Comparison of ENCODE assay signal across 8 cellular contexts in the genomic region with DNA sequence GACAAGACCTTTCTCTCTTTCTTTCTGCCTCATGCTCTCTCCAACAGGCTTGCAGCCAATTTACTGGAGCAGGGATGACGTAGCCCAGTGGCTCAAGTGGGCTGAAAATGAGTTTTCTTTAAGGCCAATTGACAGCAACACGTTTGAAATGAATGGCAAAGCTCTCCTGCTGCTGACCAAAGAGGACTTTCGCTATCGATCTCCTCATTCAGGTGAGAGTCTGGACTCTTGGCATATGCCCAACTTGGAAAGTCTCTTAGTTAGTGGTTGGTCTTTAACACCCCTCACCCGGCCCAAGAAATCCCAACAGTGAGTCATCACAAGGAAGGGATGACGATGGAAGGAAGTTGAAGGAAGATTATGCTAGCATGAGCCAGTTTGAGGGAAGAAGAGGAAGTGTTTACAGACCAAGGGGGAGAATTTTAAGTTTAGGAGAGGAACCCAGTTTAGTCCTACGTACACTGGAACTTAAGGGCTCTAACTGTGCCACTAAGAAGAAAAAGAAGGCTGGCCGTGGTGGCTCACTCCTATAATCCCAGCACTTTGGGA.
DNase-seq lines count a peak whose midpoint lies in the region; ATAC-seq and TF ChIP-seq lines count a peak whose summit lies in the region.

No MANE protein-coding gene starts in this region.

- H3K9me3 ChIP-seq in uterus, result no peaks in the 10 kb centered on the region

- H3K9me3 Mint-ChIP-seq in activated naive CD4-positive, alpha-beta T cell treated with anti-CD3 and anti-CD28 coated beads, Interleukin-2, amount 50 U/mL, for 24 hours, result no peaks in the 10 kb centered on the region
- no peaks in the 10 kb centered on the region for H3K9me3 Mint-ChIP-seq in activated T-helper 2 cell treated with anti-CD3 and anti-CD28 coated beads, Interferon-gamma antibody, Interleukin-2, Interleukin-4, amounts not matched to agents 10 μg/mL and 5 μg/mL and 100 μg/mL, durations not matched to agents 14 hours and 24 hours and 36 hours

- H3K36me3 Mint-ChIP-seq in activated naive CD4-positive, alpha-beta T cell treated with anti-CD3 and anti-CD28 coated beads, Interleukin-2, amount 50 U/mL, for 24 hours, result peaks cover 28% of the 10 kb centered on the region
- peaks cover 71% of the 10 kb centered on the region for H3K36me3 Mint-ChIP-seq in activated T-helper 2 cell treated with anti-CD3 and anti-CD28 coated beads, Interferon-gamma antibody, Interleukin-2, Interleukin-4, amounts not matched to agents 10 μg/mL and 5 μg/mL and 100 μg/mL, durations not matched to agents 14 hours and 24 hours and 36 hours (ENCODE audit: low read depth)

- H3K27ac ChIP-seq in uterus, result peak overlapping the region; percentile 22 to 29

- H3K4me3 Mint-ChIP-seq in activated naive CD4-positive, alpha-beta T cell treated with anti-CD3 and anti-CD28 coated beads, Interleukin-2, amount 50 U/mL, for 24 hours, result no peak overlapping the region
- no peak overlapping the region for H3K4me3 Mint-ChIP-seq in activated T-helper 2 cell treated with anti-CD3 and anti-CD28 coated beads, Interferon-gamma antibody, Interleukin-2, Interleukin-4, amounts not matched to agents 10 μg/mL and 5 μg/mL and 100 μg/mL, durations not matched to agents 14 hours and 24 hours and 36 hours (ENCODE audit: low read depth)

- no peak for TF ChIP-seq CTCF in uterus (IDR thresholded peaks at IDR 0.05)

- peaks cover 36% of the 10 kb centered on the region for H3K4me1 Mint-ChIP-seq in activated naive CD4-positive, alpha-beta T cell treated with anti-CD3 and anti-CD28 coated beads, Interleukin-2, amount 50 U/mL, for 24 hours
- H3K4me1 Mint-ChIP-seq in activated T-helper 2 cell treated with anti-CD3 and anti-CD28 coated beads, Interferon-gamma antibody, Interleukin-2, Interleukin-4, amounts not matched to agents 10 μg/mL and 5 μg/mL and 100 μg/mL, durations not matched to agents 14 hours and 24 hours and 36 hours (ENCODE audit: low read depth), result peaks cover 47% of the 10 kb centered on the region

- no peak overlapping the region for H3K4me3 ChIP-seq in uterus

- no peak for TF ChIP-seq POLR2A in uterus (IDR thresholded peaks at IDR 0.05)

- intact Hi-C loops in activated T-helper 2 cell treated with anti-CD3 and anti-CD28 coated beads, Interferon-gamma antibody, Interleukin-2, Interleukin-4, amounts not matched to agents 10 μg/mL and 5 μg/mL and 100 μg/mL, durations not matched to agents 14 hours and 24 hours and 36 hours (cut with micrococcal nuclease), result loop anchor here (5.0 kb wide), 2 partner anchors 118 to 257 kb away; no protein-coding TSS in a partner anchor
- intact Hi-C loops in left colon (cut with DNase I, micrococcal nuclease) (no loop called here), uterus (cut with DNase I; ENCODE audit: low total_unique reads) (no loop called here)

- no peaks in the 10 kb centered on the region for H3K27me3 ChIP-seq in uterus

- DNase-seq in activated naive CD4-positive, alpha-beta T cell (lab: John Stamatoyannopoulos, UW), result no peak
- DNase-seq in activated T-helper 2 cell treated with anti-CD3 and anti-CD28 coated beads, Interferon-gamma antibody, Interleukin-2, Interleukin-4, amounts not matched to agents 10 μg/mL and 5 μg/mL and 100 μg/mL, durations not matched to agents 14 hours and 24 hours and 36 hours (ENCODE audit: low spot score), result no peak
- peak; percentile 20 to 57 for DNase-seq in left colon
- no peak for DNase-seq in uterus
- no peak for DNase-seq in NK-92 (lab: John Stamatoyannopoulos, UW; ENCODE audit: unreplicated experiment)

- H3K27ac Mint-ChIP-seq in activated naive CD4-positive, alpha-beta T cell treated with anti-CD3 and anti-CD28 coated beads, Interleukin-2, amount 50 U/mL, for 24 hours, result peak overlapping the region; percentile 25
- H3K27ac Mint-ChIP-seq in activated T-helper 2 cell treated with anti-CD3 and anti-CD28 coated beads, Interferon-gamma antibody, Interleukin-2, Interleukin-4, amounts not matched to agents 10 μg/mL and 5 μg/mL and 100 μg/mL, durations not matched to agents 14 hours and 24 hours and 36 hours, result peak overlapping the region; percentile 30

- peaks cover 0 to 4% of the 10 kb centered on the region in 2 donors for H3K4me1 ChIP-seq in uterus

- peak; percentile 61 for ATAC-seq in left colon
- ATAC-seq in HG03571 (IDR thresholded peaks at IDR 0.05; ENCODE audit: unreplicated experiment), result no peak
- no peak for ATAC-seq in HG02642 (IDR thresholded peaks at IDR 0.05; ENCODE audit: poor library complexity, unreplicated experiment)

- no peaks in the 10 kb centered on the region for H3K27me3 Mint-ChIP-seq in activated naive CD4-positive, alpha-beta T cell treated with anti-CD3 and anti-CD28 coated beads, Interleukin-2, amount 50 U/mL, for 24 hours
- H3K27me3 Mint-ChIP-seq in activated T-helper 2 cell treated with anti-CD3 and anti-CD28 coated beads, Interferon-gamma antibody, Interleukin-2, Interleukin-4, amounts not matched to agents 10 μg/mL and 5 μg/mL and 100 μg/mL, durations not matched to agents 14 hours and 24 hours and 36 hours (ENCODE audit: low read depth), result no peaks in the 10 kb centered on the region

- H3K36me3 ChIP-seq in uterus, result no peaks in the 10 kb centered on the region

Comparison
In these comparisons a context has a peak if more than half of its experiments do, and no peak if none do; other contexts are left out.
1. DNase-seq: peak in left colon (2 of 2); none in activated naive CD4-positive, alpha-beta T cell (0 of 4), activated T-helper 2 cell treated with anti-CD3 and anti-CD28 coated beads, Interferon-gamma antibody, Interleukin-2, Interleukin-4, amounts not matched to agents 10 μg/mL and 5 μg/mL and 100 μg/mL, durations not matched to agents 14 hours and 24 hours and 36 hours (single experiment), uterus (0 of 2) and NK-92 (single experiment).